Comparison of ENCODE assay signal across 14 cellular contexts in the genomic region with DNA sequence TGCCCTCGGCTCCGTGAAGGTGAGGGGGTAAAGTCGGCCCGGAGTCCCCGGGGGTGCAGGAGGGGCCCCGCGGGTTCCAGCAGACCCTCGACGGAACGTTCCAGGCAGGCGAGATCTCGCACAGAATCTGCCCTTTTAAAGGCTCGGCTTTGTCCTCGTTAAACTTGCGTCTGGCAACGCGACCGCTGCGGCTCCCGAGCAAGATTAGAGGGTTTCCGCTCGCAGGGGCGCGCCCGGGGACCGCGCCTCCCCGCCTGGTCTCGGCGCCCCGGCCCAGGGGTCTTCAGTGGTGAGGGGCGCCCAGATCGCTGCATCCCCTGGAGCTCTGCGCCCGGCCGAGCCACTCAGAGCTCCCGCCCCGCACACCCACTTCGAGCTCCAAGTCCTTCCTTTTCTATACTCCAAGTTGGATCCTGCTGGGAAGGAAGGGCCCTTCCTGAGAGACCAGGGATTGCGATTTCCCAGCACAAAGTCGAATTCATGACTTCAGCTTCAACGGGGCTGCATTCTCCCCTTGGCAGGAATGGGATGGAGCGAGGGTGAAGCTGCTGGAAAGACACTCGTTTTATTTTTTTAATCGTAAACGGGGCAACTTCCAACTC. TPM values are rescaled to one million over a fixed set of nuclear protein-coding genes. Genes with fewer than 3 reads are reported as not detected.
A peak's percentile ranks its signal among the peaks of the same experiment; 100 is the strongest.
DNase-seq lines count a peak whose midpoint lies in the region; ATAC-seq and TF ChIP-seq lines count a peak whose summit lies in the region.
"Had no signal": no experiment of that assay in that cellular context is flagged by ENCODE, and none has a peak within 500 bp of the region (broad histone marks: within the 10 kb centered on the region; RNA-seq: fewer than 3 reads in every experiment).

No MANE protein-coding gene starts in this region.

- H2AFZ ChIP-seq in PC-3 (ENCODE audit: low read length), result no peak overlapping the region

- H3K36me3 ChIP-seq in right atrium auricular region (no peaks in the 10 kb centered on the region), left ventricle myocardium inferior (no peaks in the 10 kb centered on the region), PC-3 (ENCODE audit: low read depth, low read length) (no peaks in the 10 kb centered on the region)
- H3K36me3 ChIP-seq: adrenal gland, neutrophil had no signal

- CTCF ChIA-PET in activated CD8-positive, alpha-beta T cell treated with anti-CD3 and anti-CD28 coated beads for 36 hours (lab: Charles Lee), result interaction anchor here (0.6 to 1.9 kb wide), 2 partner anchors 77 to 84 kb away, joined by 3 to 14 read pairs; no protein-coding TSS in a partner anchor
- CTCF ChIA-PET in PC-3 (lab: Charles Lee), result no interaction called here

- H3K27me3 ChIP-seq in right atrium auricular region, result peaks cover 0 to 7% of the 10 kb centered on the region in 2 donors
- peaks cover 90% of the 10 kb centered on the region for H3K27me3 ChIP-seq in left ventricle myocardium inferior (ENCODE audit: low read depth)
- no peaks in the 10 kb centered on the region for H3K27me3 ChIP-seq in PC-3 (ENCODE audit: low read length)

- TF ChIP-seq CTCF in right atrium auricular region (IDR thresholded peaks at IDR 0.05), result no peak
- TF ChIP-seq CTCF in left ventricle myocardium inferior (IDR thresholded peaks at IDR 0.05; ENCODE audit: borderline replicate concordance), result no peak
- no peak for TF ChIP-seq CTCF in activated CD8-positive, alpha-beta T cell treated with anti-CD3 and anti-CD28 coated beads for 36 hours (IDR thresholded peaks at IDR 0.05)
- no peak for TF ChIP-seq CTCF in glutamatergic neuron (IDR thresholded peaks at IDR 0.05; ENCODE audit: partially characterized antibody, unreplicated experiment)
- TF ChIP-seq CTCF in PC-3 (conservative IDR thresholded peaks at IDR 0.05; ENCODE audit: low read depth, low read length), result no peak

- H3K27ac ChIP-seq in right atrium auricular region, result no peak overlapping the region
- H3K27ac ChIP-seq in left ventricle myocardium inferior (replicated peaks), result no peak overlapping the region
- no peak overlapping the region for H3K27ac ChIP-seq in PC-3 (ENCODE audit: low read length)
- H3K27ac ChIP-seq: adrenal gland, neutrophil had no signal

- DNase-seq in right atrium auricular region (ENCODE audit: low spot score) (peak; percentile 21), left ventricle myocardium inferior (no peak), glutamatergic neuron (no peak), RPMI8226 (no peak), NCI-H226 (no peak), PC-3 (no peak), NCI-H146 treated with DMSO at 0.1 percent for 48 hours (lab: John Stamatoyannopoulos, UW; ENCODE audit: unreplicated experiment) (no peak)
- DNase-seq in activated CD8-positive, alpha-beta T cell treated with anti-CD3 and anti-CD28 coated beads for 36 hours, result peak; percentile 17
- DNase-seq: DMS153; NCI-H2227 treated with DMSO at 0.1 percent for 48 hours; stimulated activated naive CD4-positive, alpha-beta T cell treated with Interleukin-2 at 50 U/mL for 16 hours had no signal

- H3K4me2 ChIP-seq in PC-3 (ENCODE audit: low read length), result no peak overlapping the region

- POLR2A ChIA-PET in activated CD8-positive, alpha-beta T cell treated with anti-CD3 and anti-CD28 coated beads for 36 hours (lab: Charles Lee), result no interaction called here
- POLR2A ChIA-PET in PC-3 (lab: Charles Lee; ENCODE audit: unreplicated experiment), result no interaction called here

- intact Hi-C loops in left ventricle myocardium inferior (cut with micrococcal nuclease) (no loop called here), PC-3 (cut with micrococcal nuclease) (no loop called here)
- intact Hi-C loops in activated CD8-positive, alpha-beta T cell treated with anti-CD3 and anti-CD28 coated beads for 36 hours (cut with micrococcal nuclease), result no loop called here

- H3K4me1 ChIP-seq in right atrium auricular region (no peaks in the 10 kb centered on the region), left ventricle myocardium inferior (no peaks in the 10 kb centered on the region), PC-3 (ENCODE audit: insufficient read depth, low read length) (no peaks in the 10 kb centered on the region)
- H3K4me1 ChIP-seq: adrenal gland had no signal

- H3K9ac ChIP-seq in PC-3 (ENCODE audit: low read length), result no peak overlapping the region

- no peaks in the 10 kb centered on the region for H3K9me2 ChIP-seq in PC-3 (replicated peaks; ENCODE audit: low read length)

- H3K27ac Mint-ChIP-seq in activated CD8-positive, alpha-beta T cell treated with anti-CD3 and anti-CD28 coated beads for 36 hours, result no peak overlapping the region
- no peak overlapping the region for H3K27ac Mint-ChIP-seq in glutamatergic neuron (ENCODE audit: unreplicated experiment)

- H3K4me3 ChIP-seq in right atrium auricular region (no peak overlapping the region), left ventricle myocardium inferior (no peak overlapping the region), PC-3 (ENCODE audit: low read length) (no peak overlapping the region)
- H3K4me3 ChIP-seq: adrenal gland, lung had no signal

- no peaks in the 10 kb centered on the region for H4K20me1 ChIP-seq in PC-3 (ENCODE audit: low read length)

- peak overlapping the region; percentile 52 for H3K4me3 Mint-ChIP-seq in activated CD8-positive, alpha-beta T cell treated with anti-CD3 and anti-CD28 coated beads for 36 hours
- peak overlapping the region; percentile 74 for H3K4me3 Mint-ChIP-seq in glutamatergic neuron (ENCODE audit: unreplicated experiment)

- H3K36me3 Mint-ChIP-seq in activated CD8-positive, alpha-beta T cell treated with anti-CD3 and anti-CD28 coated beads for 36 hours (ENCODE audit: low read depth), result no peaks in the 10 kb centered on the region
- H3K36me3 Mint-ChIP-seq in glutamatergic neuron (ENCODE audit: unreplicated experiment), result no peaks in the 10 kb centered on the region

- no peaks in the 10 kb centered on the region for H3K9me3 Mint-ChIP-seq in activated CD8-positive, alpha-beta T cell treated with anti-CD3 and anti-CD28 coated beads for 36 hours
- H3K9me3 Mint-ChIP-seq in glutamatergic neuron (ENCODE audit: unreplicated experiment), result peaks cover 1% of the 10 kb centered on the region

- no peaks in the 10 kb centered on the region for H3F3A ChIP-seq in PC-3 (ENCODE audit: low read length, unreplicated experiment)

- BruUV-seq in PC-3 (replicated peaks; lab: Mats Ljungman, UMichigan), result no TSS peak

- H3K79me2 ChIP-seq in PC-3 (ENCODE audit: low read length), result no peaks in the 10 kb centered on the region

- H3K9me3 ChIP-seq in right atrium auricular region, result no peaks in the 10 kb centered on the region
- H3K9me3 ChIP-seq in left ventricle myocardium inferior (replicated peaks), result no peaks in the 10 kb centered on the region
- no peaks in the 10 kb centered on the region for H3K9me3 ChIP-seq in PC-3 (ENCODE audit: low read length)
- H3K9me3 ChIP-seq: adrenal gland, neutrophil had no signal

- ATAC-seq in activated CD8-positive, alpha-beta T cell treated with anti-CD3 and anti-CD28 coated beads for 36 hours, result no peak
- no peak for ATAC-seq in PC-3

- peaks cover 57% of the 10 kb centered on the region for H3K27me3 Mint-ChIP-seq in activated CD8-positive, alpha-beta T cell treated with anti-CD3 and anti-CD28 coated beads for 36 hours
- H3K27me3 Mint-ChIP-seq in glutamatergic neuron (ENCODE audit: unreplicated experiment), result peaks cover 21% of the 10 kb centered on the region

- peaks cover 8% of the 10 kb centered on the region for H3K4me1 Mint-ChIP-seq in activated CD8-positive, alpha-beta T cell treated with anti-CD3 and anti-CD28 coated beads for 36 hours (ENCODE audit: low read depth)
- H3K4me1 Mint-ChIP-seq in glutamatergic neuron (ENCODE audit: low read depth, unreplicated experiment), result no peaks in the 10 kb centered on the region

RNA-seq across cellular contexts. Expression of gene PROP1, which starts 11.4 kb away (rescaled TPM):
- total RNA-seq in right atrium auricular region, result not detected
- total RNA-seq in left ventricle myocardium inferior, result not detected
- total RNA-seq in activated CD8-positive, alpha-beta T cell treated with anti-CD3 and anti-CD28 coated beads for 36 hours, result not detected
- total RNA-seq in glutamatergic neuron (ENCODE audit: unreplicated experiment), result not detected
- not detected in 2 replicates for total RNA-seq in PC-3 (2014; rRNA removed)
- total RNA-seq: adrenal gland, lung had no signal

Comparison
In these comparisons a context has a peak if more than half of its experiments do, and no peak if none do; other contexts are left out.
1. DNase-seq: peak in right atrium auricular region (single experiment) and activated CD8-positive, alpha-beta T cell treated with anti-CD3 and anti-CD28 coated beads for 36 hours (single experiment); none in left ventricle myocardium inferior (single experiment), glutamatergic neuron (single experiment), RPMI8226 (single experiment), NCI-H226 (single experiment), PC-3 (single experiment) and NCI-H146 treated with DMSO at 0.1 percent for 48 hours (single experiment).